ENCODE assay signal across 17 cellular contexts in the genomic region with DNA sequence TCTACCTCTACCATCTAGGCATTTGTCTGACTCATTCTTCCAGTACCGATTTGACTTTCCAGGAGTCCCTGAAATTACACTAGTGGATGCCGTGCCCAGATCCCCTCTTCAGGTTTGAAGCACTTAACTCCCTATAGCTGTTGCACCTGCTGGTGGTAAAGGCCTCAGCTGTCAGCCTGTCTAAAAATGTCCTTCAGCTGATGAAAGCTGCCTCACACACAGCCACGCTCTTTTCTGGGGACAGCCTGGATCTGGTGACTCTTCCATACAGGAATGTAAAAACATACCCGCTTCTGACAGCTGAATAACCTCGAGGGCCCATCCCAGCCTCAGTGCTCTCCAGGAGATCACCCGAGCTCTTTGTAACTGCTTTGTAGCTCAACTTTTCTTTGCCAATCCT.
"Had no signal": no experiment of that assay in that cellular context is flagged by ENCODE, and none has a peak within 500 bp of the region (broad histone marks: within the 10 kb centered on the region; RNA-seq: fewer than 3 reads in every experiment).

No MANE protein-coding gene starts in this region.

- H3K9me3 Mint-ChIP-seq: neural crest cell had no signal

- H3K27me3 Mint-ChIP-seq: activated naive CD8-positive, alpha-beta T cell treated with anti-CD3 and anti-CD28 coated beads, Interleukin-2, amount 50 U/mL, for 24 hours; dendritic cell treated with granulocyte-macrophage colony-stimulating factor and Interleukin-4, amounts not matched to agents 40 ng/mL and 50 ng/mL, for 4 days had no signal

- ATAC-seq: activated CD4-positive, CD25-positive, alpha-beta regulatory T cell treated with anti-CD3 and anti-CD28 coated beads, Interleukin-2, amount 50 U/mL, for 24 hours; activated naive CD8-positive, alpha-beta T cell treated with anti-CD3 and anti-CD28 coated beads, Interleukin-2, amount 50 U/mL, for 24 hours; foreskin keratinocyte; upper lobe of right lung had no signal

- H3K27ac Mint-ChIP-seq: activated naive CD8-positive, alpha-beta T cell treated with anti-CD3 and anti-CD28 coated beads, Interleukin-2, amount 50 U/mL, for 24 hours; dendritic cell treated with granulocyte-macrophage colony-stimulating factor and Interleukin-4, amounts not matched to agents 40 ng/mL and 50 ng/mL, for 4 days had no signal

- H3K36me3 ChIP-seq: ovary, sigmoid colon, stomach, upper lobe of right lung had no signal

- H3K9me3 ChIP-seq: ovary, sigmoid colon, testis, upper lobe of right lung had no signal

- H3K4me1 ChIP-seq: foreskin keratinocyte, sigmoid colon, stomach, testis, upper lobe of right lung had no signal

- H3K4me3 ChIP-seq: ovary, sigmoid colon, stomach, testis, upper lobe of right lung had no signal

- H3K4me1 Mint-ChIP-seq: activated naive CD8-positive, alpha-beta T cell treated with anti-CD3 and anti-CD28 coated beads, Interleukin-2, amount 50 U/mL, for 24 hours had no signal

- H3K27me3 ChIP-seq: foreskin keratinocyte, ovary, sigmoid colon, stomach, testis, upper lobe of right lung had no signal

- DNase-seq: activated CD4-positive, alpha-beta T cell treated with anti-CD3 and anti-CD28 coated beads, Interleukin-2, amount 50 U/mL, for 1 hour; activated CD8-positive, alpha-beta memory T cell treated with anti-CD3 and anti-CD28 coated beads for 24 hours; activated naive CD4-positive, alpha-beta T cell treated with Interleukin-2 at 50 U/mL for 16 hours; activated naive CD8-positive, alpha-beta T cell treated with anti-CD3 and anti-CD28 coated beads, Interleukin-2, amount 50 U/mL, for 24 hours; aorta; effector memory CD4-positive, alpha-beta T cell; foreskin keratinocyte; head of caudate nucleus; ovary; sigmoid colon; stimulated activated CD4-positive, alpha-beta T cell treated with anti-CD3 and anti-CD28 coated beads, Interleukin-1b, Interleukin-23, amount 100 ng/mL, for 48 hours; stomach; testis; upper lobe of right lung had no signal

- H3K27ac ChIP-seq: foreskin keratinocyte, ovary, sigmoid colon, stomach, testis, upper lobe of right lung had no signal

- H3K4me3 Mint-ChIP-seq: activated naive CD8-positive, alpha-beta T cell treated with anti-CD3 and anti-CD28 coated beads, Interleukin-2, amount 50 U/mL, for 24 hours; dendritic cell treated with granulocyte-macrophage colony-stimulating factor and Interleukin-4, amounts not matched to agents 40 ng/mL and 50 ng/mL, for 4 days; neural crest cell had no signal
